18 cellular contexts compared by ENCODE assay signal in genomic region chr18:21441670-21442069, GRCh38.
DNase-seq lines count a peak whose midpoint lies in the region; ATAC-seq, FAIRE-seq and TF ChIP-seq lines count a peak whose summit lies in the region.
"Had no signal": no experiment of that assay in that cellular context is flagged by ENCODE, and none has a peak within 500 bp of the region (broad histone marks: within the 10 kb centered on the region; RNA-seq: fewer than 3 reads in every experiment).

No MANE protein-coding gene starts in this region.

- TF ChIP-seq EP300 in K562 (IDR thresholded peaks at IDR 0.05; ENCODE audit: low read length) = no peak

- no peaks in the 10 kb centered on the region for H3K36me3 ChIP-seq in K562 (ENCODE audit: control insufficient read depth, insufficient read depth, low read length)
- H3K36me3 ChIP-seq in mesenchymal stem cell (ENCODE audit: control insufficient read depth in 1 of 2, insufficient read depth in 2 of 2, low read depth in 1 of 2, low read length in 2 of 2) = no peaks in the 10 kb centered on the region
- H3K36me3 ChIP-seq in psoas muscle (ENCODE audit: insufficient read depth in 1 of 2, low read depth in 1 of 2) = peaks cover 0 to 62% of the 10 kb centered on the region in 2 donors
- H3K36me3 ChIP-seq in left ventricle myocardium inferior = no peaks in the 10 kb centered on the region
- H3K36me3 ChIP-seq in mesendoderm (ENCODE audit: control insufficient read depth, insufficient read depth, low read length) = no peaks in the 10 kb centered on the region
- H3K36me3 ChIP-seq: BE2C, HAP-1 had no signal

- H3K9me3 ChIP-seq in K562 (replicated peaks; ENCODE audit: control insufficient read depth, insufficient read depth, low read depth, low read length) = no peaks in the 10 kb centered on the region
- H3K9me3 ChIP-seq in mesenchymal stem cell (ENCODE audit: control insufficient read depth, low read length) = no peaks in the 10 kb centered on the region
- H3K9me3 ChIP-seq in psoas muscle = no peaks in the 10 kb centered on the region
- no peaks in the 10 kb centered on the region for H3K9me3 ChIP-seq in left ventricle myocardium inferior (replicated peaks)
- H3K9me3 ChIP-seq: A549, BE2C, HAP-1 had no signal

- H3K27me3 ChIP-seq in K562 (ENCODE audit: control insufficient read depth in 2 of 2, insufficient read depth in 2 of 2, low read length in 2 of 2) (no peaks in the 10 kb centered on the region; a peak in 3 of 5 replicates), mesenchymal stem cell (ENCODE audit: control insufficient read depth in 1 of 2, insufficient read depth in 1 of 2, low read length in 2 of 2) (no peaks in the 10 kb centered on the region), psoas muscle (ENCODE audit: insufficient read depth in 3 of 3, low read length in 2 of 3) (no peaks in the 10 kb centered on the region), left ventricle myocardium inferior (ENCODE audit: low read depth) (no peaks in the 10 kb centered on the region), mesendoderm (ENCODE audit: insufficient read depth, low read length, poor library complexity) (no peaks in the 10 kb centered on the region)
- H3K27me3 ChIP-seq: BE2C had no signal

- H2BK15ac ChIP-seq in mesenchymal stem cell (ENCODE audit: low read depth, poor library complexity, severe bottlenecking) (no peak overlapping the region), mesendoderm (replicated peaks; ENCODE audit: low read depth) (no peak overlapping the region)

- no peak overlapping the region for H4K5ac ChIP-seq in mesendoderm (ENCODE audit: low read length)

- no TSS peak for BruUV-seq in K562 (replicated peaks; lab: Mats Ljungman, UMichigan)

- intact Hi-C loops in K562 (cut with micrococcal nuclease) (loop anchor here (10.0 kb wide), 1 partner anchor 87 kb away; no protein-coding TSS in a partner anchor), psoas muscle (cut with DNase I) (loop anchor here (5.0 to 10.0 kb wide), 4 partner anchors 39 to 244 kb away; partner anchors contain the start of gene GREB1L (in 2 of the 2)), left ventricle myocardium inferior (cut with micrococcal nuclease) (loop anchor here (5.0 kb wide), 1 partner anchor 249 kb away; no protein-coding TSS in a partner anchor)

- H3K9ac ChIP-seq in K562 (ENCODE audit: insufficient read depth in 1 of 2, low read depth in 2 of 2, low read length in 2 of 2) = no peak overlapping the region
- H3K9ac ChIP-seq in mesenchymal stem cell (ENCODE audit: low read length) = no peak overlapping the region
- no peak overlapping the region for H3K9ac ChIP-seq in mesendoderm (ENCODE audit: low read length)

- no peak overlapping the region for H4K91ac ChIP-seq in mesenchymal stem cell (ENCODE audit: low read length)

- H2BK5ac ChIP-seq in mesenchymal stem cell (ENCODE audit: low read depth, low read length, poor library complexity, severe bottlenecking) (no peak overlapping the region), mesendoderm (ENCODE audit: low read length) (no peak overlapping the region)

- H3K4me3 ChIP-seq in K562 (no peak overlapping the region), mesenchymal stem cell (ENCODE audit: insufficient read depth in 1 of 2, low read depth in 1 of 2, low read length in 2 of 2) (no peak overlapping the region), psoas muscle (no peak overlapping the region), left ventricle myocardium inferior (no peak overlapping the region), mesendoderm (ENCODE audit: low read length) (no peak overlapping the region)
- H3K4me3 ChIP-seq: A549, HAP-1 had no signal

- H3K79me2 ChIP-seq in K562 (ENCODE audit: control insufficient read depth, insufficient read depth, low read length) = no peaks in the 10 kb centered on the region
- H3K79me2 ChIP-seq in mesendoderm (ENCODE audit: control insufficient read depth, insufficient read depth, low read length) = no peaks in the 10 kb centered on the region

- H3K56ac ChIP-seq in mesendoderm (ENCODE audit: low read length) = no peak overlapping the region

- H3K79me1 ChIP-seq in mesenchymal stem cell (replicated peaks; ENCODE audit: low read length, poor library complexity, severe bottlenecking) (no peaks in the 10 kb centered on the region), mesendoderm (ENCODE audit: low read length) (no peaks in the 10 kb centered on the region)

- H3K4ac ChIP-seq in mesenchymal stem cell (ENCODE audit: low read depth in 1 of 2, low read length in 2 of 2) (no peak overlapping the region), mesendoderm (ENCODE audit: low read depth, low read length) (no peak overlapping the region)

- in situ Hi-C loops in K562 (cut with MboI) (loop anchor here (10.0 kb wide), 1 partner anchor 237 kb away; no protein-coding TSS in a partner anchor), G401 (cut with HindIII; ENCODE audit: low sequenced_read_pairs) (loop anchor here (10.0 kb wide), 1 partner anchor 257 kb away; no protein-coding TSS in a partner anchor)

- CTCF ChIA-PET in K562 (lab: Yijun Ruan, JAX; ENCODE audit: low intra/inter-chr PET ratio) = interaction anchor here (0.7 kb wide), 1 partner anchor 51 kb away, joined by 3 read pairs; no protein-coding TSS in a partner anchor

- H4K20me1 ChIP-seq in K562 (replicated peaks; ENCODE audit: control insufficient read depth, insufficient read depth, low read length) = no peaks in the 10 kb centered on the region

- H3K23ac ChIP-seq in mesenchymal stem cell (ENCODE audit: low read length in 2 of 2) (no peak overlapping the region), mesendoderm (ENCODE audit: low read length) (no peak overlapping the region)

- H3K4me1 ChIP-seq in K562 (replicated peaks in 1 of 2; ENCODE audit: control insufficient read depth in 2 of 2, insufficient read depth in 2 of 2, low read length in 2 of 2) = no peaks in the 10 kb centered on the region
- H3K4me1 ChIP-seq in mesenchymal stem cell (ENCODE audit: control insufficient read depth, insufficient read depth, low read depth, low read length) = peaks cover 4% of the 10 kb centered on the region
- H3K4me1 ChIP-seq in psoas muscle = peaks cover 56% of the 10 kb centered on the region
- H3K4me1 ChIP-seq in left ventricle myocardium inferior = no peaks in the 10 kb centered on the region
- H3K4me1 ChIP-seq in mesendoderm (ENCODE audit: control insufficient read depth, low read depth, low read length) = no peaks in the 10 kb centered on the region
- H3K4me1 ChIP-seq: BE2C, HAP-1 had no signal

- H3K4me2 ChIP-seq in K562 (ENCODE audit: insufficient read depth, low read length) (no peak overlapping the region), mesenchymal stem cell (ENCODE audit: low read length, poor library complexity, severe bottlenecking) (no peak overlapping the region), mesendoderm (ENCODE audit: low read length) (no peak overlapping the region)
- H3K4me2 ChIP-seq: A549 had no signal

- no peak for TF ChIP-seq CTCF in K562 (IDR thresholded peaks at IDR 0.05 in 2 of 3, conservative IDR thresholded peaks at IDR 0.05 in 1 of 3; ENCODE audit: insufficient read depth in 2 of 3, low read depth in 1 of 3, low read length in 3 of 3)
- TF ChIP-seq CTCF in psoas muscle (IDR thresholded peaks at IDR 0.05) = no peak
- no peak for TF ChIP-seq CTCF in left ventricle myocardium inferior (IDR thresholded peaks at IDR 0.05; ENCODE audit: borderline replicate concordance)

- H4K8ac ChIP-seq in mesenchymal stem cell (ENCODE audit: low read length) (no peak overlapping the region), mesendoderm (ENCODE audit: low read depth, low read length) (no peak overlapping the region)

- H2AFZ ChIP-seq in K562 (ENCODE audit: low read depth, low read length) (no peak overlapping the region), mesenchymal stem cell (ENCODE audit: low read depth, low read length) (no peak overlapping the region)

- no peak overlapping the region for H2BK120ac ChIP-seq in mesenchymal stem cell (ENCODE audit: low read depth, low read length)
- no peak overlapping the region for H2BK120ac ChIP-seq in mesendoderm (ENCODE audit: low read depth, low read length)

- TF ChIP-seq RAD21 in K562 (CRISPR knock-in tag; conservative IDR thresholded peaks at IDR 0.05 in 1 of 2, IDR thresholded peaks at IDR 0.05 in 1 of 2) = no peak

- POLR2A ChIA-PET in K562 (lab: Yijun Ruan, JAX) = no interaction called here

- no peak overlapping the region for H3K14ac ChIP-seq in mesenchymal stem cell (ENCODE audit: low read length in 2 of 2)

- no peaks in the 10 kb centered on the region for H3K9me1 ChIP-seq in K562 (ENCODE audit: control insufficient read depth, insufficient read depth, low read length)

- ATAC-seq in K562 (no peak), psoas muscle (peak in 1 of 4 donors; percentile 35), GM19328 (IDR thresholded peaks at IDR 0.05; ENCODE audit: unreplicated experiment) (no peak)
- ATAC-seq: A549 had no signal

- WGBS in K562 (ENCODE audit: insufficient coverage, low coverage, missing lambda C conversion rate) = 0% methylated on average over 3 of the region's 3 CpGs
- WGBS in mesenchymal stem cell = 97% methylated on average over 3 of the region's 3 CpGs
- 73 to 84% (median 78%) methylated on average over 3 of the region's 3 CpGs for WGBS in psoas muscle, 3 donors
- no CpG with 5 or more reads among the region's 3 CpGs for WGBS in mesendoderm (ENCODE audit: extremely low coverage, insufficient coverage, low lambda C conversion rate)

- no peak overlapping the region for H2BK12ac ChIP-seq in mesenchymal stem cell (ENCODE audit: low read length in 2 of 2)

- H2AK5ac ChIP-seq in mesenchymal stem cell (ENCODE audit: low read length, severe bottlenecking) (peak overlapping the region; percentile 11), mesendoderm (ENCODE audit: low read length) (no peak overlapping the region)

- no peak overlapping the region for H3K27ac ChIP-seq in K562 (ENCODE audit: extremely low read depth, low read depth, low read length)
- no peak overlapping the region for H3K27ac ChIP-seq in mesenchymal stem cell (ENCODE audit: low read length, poor library complexity, severe bottlenecking)
- peak overlapping the region; percentile 30 for H3K27ac ChIP-seq in psoas muscle
- H3K27ac ChIP-seq in left ventricle myocardium inferior (replicated peaks) = no peak overlapping the region
- no peak overlapping the region for H3K27ac ChIP-seq in mesendoderm (ENCODE audit: low read depth, low read length)
- H3K27ac ChIP-seq: A549, C4-2B had no signal

- no peak for TF ChIP-seq POLR2A in K562 (conservative IDR thresholded peaks at IDR 0.05)

- no peak for DNase-seq in K562 (ENCODE audit: extremely low read depth in 1 of 4, low spot score in 3 of 4)
- no peak for DNase-seq in mesenchymal stem cell
- no peak for DNase-seq in psoas muscle
- DNase-seq in left ventricle myocardium inferior = no peak
- DNase-seq in G401 (ENCODE audit: low spot score) = no peak
- no peak for DNase-seq in mesendoderm
- DNase-seq: BE2C; CD4-positive, alpha-beta memory T cell; DMS79; GDM1; HFFc6 had no signal

- no peak for FAIRE-seq in K562 (lab: Jason Lieb, UNC)
- FAIRE-seq: A549, GM12892, GM19239, H1 had no signal

- no peak overlapping the region for H3K18ac ChIP-seq in mesenchymal stem cell (ENCODE audit: low read depth in 1 of 2, low read length in 2 of 2)
- no peak overlapping the region for H3K18ac ChIP-seq in mesendoderm (ENCODE audit: low read length)
